Comparison of ENCODE assay signal across 20 cellular contexts in genomic region chr10:77011823-77012566, GRCh38.
A peak's percentile ranks its signal among the peaks of the same experiment; 100 is the strongest.
DNase-seq lines count a peak whose midpoint lies in the region; ATAC-seq and TF ChIP-seq lines count a peak whose summit lies in the region.
"Had no signal": no experiment of that assay in that cellular context is flagged by ENCODE, and none has a peak within 500 bp of the region (broad histone marks: within the 10 kb centered on the region; RNA-seq: fewer than 3 reads in every experiment).

No MANE protein-coding gene starts in this region.

- H3K4me3 ChIP-seq in esophagus (ENCODE audit: low read depth in 1 of 2, low read length in 2 of 2) (no peak overlapping the region), right atrium auricular region (no peak overlapping the region), stomach (no peak overlapping the region)
- H3K4me3 ChIP-seq: body of pancreas had no signal

- intact Hi-C loops in stomach (cut with DNase I; ENCODE audit: low total_unique reads) = no loop called here

- no peak for TF ChIP-seq EP300 in stomach (IDR thresholded peaks at IDR 0.05)

- H3K9me3 ChIP-seq in esophagus (ENCODE audit: control insufficient read depth in 2 of 2, insufficient read depth in 1 of 2, low read depth in 1 of 2, low read length in 1 of 2) (no peaks in the 10 kb centered on the region), right atrium auricular region (no peaks in the 10 kb centered on the region), stomach (no peaks in the 10 kb centered on the region)
- H3K9me3 ChIP-seq: body of pancreas had no signal

- peaks cover 0 to 2% of the 10 kb centered on the region in 2 donors for H3K4me1 ChIP-seq in esophagus (ENCODE audit: control insufficient read depth in 2 of 2, insufficient read depth in 2 of 2, low read length in 1 of 2)
- H3K4me1 ChIP-seq in right atrium auricular region = peaks cover 0 to 17% of the 10 kb centered on the region in 2 donors
- H3K4me1 ChIP-seq in stomach = peaks cover 0 to 23% (median 11%) of the 10 kb centered on the region in 4 donors
- H3K4me1 ChIP-seq: body of pancreas had no signal

- peak; percentile 61 for DNase-seq in AG08395 (ENCODE audit: low spot score)
- DNase-seq in right atrium auricular region (ENCODE audit: low spot score) = no peak
- no peak for DNase-seq in stomach
- no peak for DNase-seq in NCI-H1436 (lab: John Stamatoyannopoulos, UW)
- DNase-seq in nucleus accumbens (lab: John Stamatoyannopoulos, UW) = no peak
- no peak for DNase-seq in stimulated activated CD8-positive, alpha-beta memory T cell treated with anti-CD3 and anti-CD28 coated beads, Interleukin-4, amount 100 ng/mL, for 48 hours
- DNase-seq: ACHN; activated CD4-positive, alpha-beta T cell treated with anti-CD3 and anti-CD28 coated beads, Interleukin-2, amount 50 U/mL, for 1 hour; activated naive CD4-positive, alpha-beta T cell treated with anti-CD3 and anti-CD28 coated beads, Interleukin-2, amount 50 U/mL, for 16 hours; activated T-cell treated with anti-CD3 and anti-CD28 coated beads for 4 hours; HFFc6; NCI-H345; RPMI8226; small intestine; stimulated activated CD4-positive, alpha-beta T cell treated with anti-CD3 and anti-CD28 coated beads, Interleukin-4, amount 100 ng/mL, for 24 hours; SW 1271; trophoblast cell had no signal

- TF ChIP-seq CTCF in right atrium auricular region (IDR thresholded peaks at IDR 0.05) = no peak
- TF ChIP-seq CTCF in stomach (IDR thresholded peaks at IDR 0.05) = no peak

- H3K36me3 ChIP-seq in esophagus (ENCODE audit: control insufficient read depth in 2 of 2, insufficient read depth in 2 of 2, low read length in 1 of 2) (no peaks in the 10 kb centered on the region), right atrium auricular region (no peaks in the 10 kb centered on the region), stomach (peaks cover 0 to 13% (median 0%) of the 10 kb centered on the region in 4 donors)

- TF ChIP-seq POLR2A in stomach (IDR thresholded peaks at IDR 0.05) = no peak

- no peaks in the 10 kb centered on the region for H3K27me3 ChIP-seq in esophagus (ENCODE audit: control insufficient read depth in 1 of 2, insufficient read depth in 2 of 2, low read length in 2 of 2)
- no peaks in the 10 kb centered on the region for H3K27me3 ChIP-seq in right atrium auricular region
- no peaks in the 10 kb centered on the region for H3K27me3 ChIP-seq in stomach
- H3K27me3 ChIP-seq: body of pancreas had no signal

- 35 to 55% methylated on average over 10 of the region's 10 CpGs for WGBS in esophagus, 2 donors
- 55 to 72% (median 67%) methylated on average over 10 of the region's 10 CpGs for WGBS in stomach, 5 donors

- no peak for ATAC-seq in HG03460 (IDR thresholded peaks at IDR 0.05; ENCODE audit: unreplicated experiment)
- ATAC-seq: body of pancreas had no signal

- H3K27ac ChIP-seq in esophagus (ENCODE audit: low read depth in 2 of 2, low read length in 1 of 2) (peak overlapping the region; percentile 38 to 53), right atrium auricular region (peak overlapping the region; percentile 53 to 67), stomach (peak overlapping the region in 4 of 5 donors; percentile 30 to 72 (median 50))
- H3K27ac ChIP-seq: body of pancreas had no signal
